25 cellular contexts compared by ENCODE assay signal in the genomic region with DNA sequence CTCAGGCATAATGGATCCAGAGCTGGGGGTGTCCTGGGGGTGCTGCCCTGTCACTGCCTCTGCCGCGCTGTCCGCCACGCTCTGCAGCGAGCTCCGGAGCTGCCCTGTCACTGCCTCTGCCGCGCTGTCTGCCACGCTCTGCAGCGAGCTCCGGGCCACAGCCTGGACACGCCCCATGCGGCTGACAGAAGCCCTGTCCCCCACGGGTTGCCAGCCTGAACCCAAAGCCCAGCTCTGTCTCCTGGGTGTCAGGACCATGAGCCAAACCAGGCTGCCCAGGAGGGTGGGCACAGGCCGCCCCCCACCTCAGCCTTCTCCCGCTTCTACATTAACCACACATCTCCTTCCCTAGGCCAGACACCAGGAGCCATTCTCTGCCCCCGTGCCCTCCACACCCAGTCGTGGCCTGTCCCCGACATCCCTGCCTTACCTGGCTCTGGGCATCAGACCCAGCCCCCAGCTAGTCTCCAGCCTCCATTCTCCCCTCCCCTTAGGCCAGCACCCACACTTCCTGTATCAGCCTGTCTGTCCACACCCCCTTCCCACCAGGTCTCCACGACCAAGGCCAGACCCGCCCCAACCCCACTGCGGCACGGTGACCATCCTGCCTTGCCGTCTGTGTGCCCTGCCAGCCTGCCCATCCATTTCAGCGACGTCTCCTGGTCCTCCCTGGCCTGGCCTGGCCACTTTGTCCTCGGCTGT.
"Had no signal": no experiment of that assay in that cellular context is flagged by ENCODE, and none has a peak within 500 bp of the region (broad histone marks: within the 10 kb centered on the region; RNA-seq: fewer than 3 reads in every experiment).

No MANE protein-coding gene starts in this region.

- H3K36me3 Mint-ChIP-seq: activated CD8-positive, alpha-beta memory T cell treated with anti-CD3 and anti-CD28 coated beads, Interleukin-2, amount 10 ng/mL, durations not matched to agents 7 days and 5 days; activated naive CD4-positive, alpha-beta T cell treated with anti-CD3 and anti-CD28 coated beads, Interleukin-2, amount 50 U/mL, for 24 hours; T-cell had no signal

- DNase-seq: activated B cell treated with CpG ODN at 0.5 μM for 24 hours; activated CD4-positive, alpha-beta T cell treated with anti-CD3 and anti-CD28 coated beads for 1 hour; activated CD4-positive, alpha-beta T cell treated with anti-CD3 and anti-CD28 coated beads, Interleukin-2, amount 10 ng/mL, durations not matched to agents 24 days and 14 days; activated CD4-positive, alpha-beta T cell treated with anti-CD3 and anti-CD28 coated beads, Interleukin-2, amount 50 U/mL, for 48 hours; activated CD8-positive, alpha-beta memory T cell treated with anti-CD3 and anti-CD28 coated beads, Interleukin-2, amount 10 ng/mL, durations not matched to agents 7 days and 5 days; activated effector memory CD4-positive, alpha-beta T cell treated with Interleukin-2 at 50 U/mL for 16 hours; activated naive CD4-positive, alpha-beta T cell; activated T-cell treated with anti-CD3 and anti-CD28 coated beads, Interleukin-2, amount 50 U/mL, for 24 hours; body of pancreas; Kasumi-1; NCI-H1048; NCI-H2029; NCI-H2107; NCI-H2171 treated with DMSO at 0.1 percent for 48 hours; NCI-H226; NCI-H526 treated with DMSO at 0.1 percent for 48 hours; NCI-H82; T-cell; T-helper 2 cell; T1000 had no signal

- H3K27me3 Mint-ChIP-seq: activated B cell treated with CpG ODN at 0.5 μM for 24 hours; activated CD4-positive, alpha-beta T cell treated with anti-CD3 and anti-CD28 coated beads, Interleukin-2, amount 10 ng/mL, durations not matched to agents 24 days and 14 days; activated CD8-positive, alpha-beta memory T cell treated with anti-CD3 and anti-CD28 coated beads, Interleukin-2, amount 10 ng/mL, durations not matched to agents 7 days and 5 days; activated naive CD4-positive, alpha-beta T cell treated with anti-CD3 and anti-CD28 coated beads, Interleukin-2, amount 50 U/mL, for 24 hours; activated T-cell treated with anti-CD3 and anti-CD28 coated beads, Interleukin-2, amount 50 U/mL, for 24 hours had no signal

- H3K36me3 ChIP-seq: ascending aorta had no signal

- H3K27ac ChIP-seq: ascending aorta, body of pancreas, SK-N-MC had no signal

- ATAC-seq: activated CD8-positive, alpha-beta memory T cell treated with anti-CD3 and anti-CD28 coated beads, Interleukin-2, amount 10 ng/mL, durations not matched to agents 7 days and 5 days; body of pancreas; Right ventricle myocardium inferior; T-cell had no signal

- H3K4me1 Mint-ChIP-seq: activated B cell treated with CpG ODN at 0.5 μM for 24 hours; activated CD4-positive, alpha-beta T cell treated with anti-CD3 and anti-CD28 coated beads, Interleukin-2, amount 10 ng/mL, durations not matched to agents 24 days and 14 days; activated CD8-positive, alpha-beta memory T cell treated with anti-CD3 and anti-CD28 coated beads, Interleukin-2, amount 10 ng/mL, durations not matched to agents 7 days and 5 days; activated naive CD4-positive, alpha-beta T cell treated with anti-CD3 and anti-CD28 coated beads, Interleukin-2, amount 50 U/mL, for 24 hours had no signal

- H3K9me3 ChIP-seq: ascending aorta, body of pancreas had no signal

- H3K4me3 ChIP-seq: ascending aorta, body of pancreas, SK-N-MC had no signal

- H3K9me3 Mint-ChIP-seq: activated B cell treated with CpG ODN at 0.5 μM for 24 hours; activated CD4-positive, alpha-beta T cell treated with anti-CD3 and anti-CD28 coated beads, Interleukin-2, amount 10 ng/mL, durations not matched to agents 24 days and 14 days; activated naive CD4-positive, alpha-beta T cell treated with anti-CD3 and anti-CD28 coated beads, Interleukin-2, amount 50 U/mL, for 24 hours; activated T-cell treated with anti-CD3 and anti-CD28 coated beads, Interleukin-2, amount 50 U/mL, for 24 hours; activated T-helper 1 cell treated with anti-CD3 and anti-CD28 coated beads, Interleukin-12 subunit alpha, Interleukin-12 subunit beta, Interleukin-2, Interleukin-4 antibody, amounts not matched to agents 30 ng/mL and 10 ng/mL and 1 ng/mL, durations not matched to agents 14 hours and 24 hours and 36 hours; T-cell had no signal

- H3K4me3 Mint-ChIP-seq: activated B cell treated with CpG ODN at 0.5 μM for 24 hours; activated CD4-positive, alpha-beta T cell treated with anti-CD3 and anti-CD28 coated beads, Interleukin-2, amount 10 ng/mL, durations not matched to agents 24 days and 14 days; activated CD8-positive, alpha-beta memory T cell treated with anti-CD3 and anti-CD28 coated beads, Interleukin-2, amount 10 ng/mL, durations not matched to agents 7 days and 5 days; activated naive CD4-positive, alpha-beta T cell treated with anti-CD3 and anti-CD28 coated beads, Interleukin-2, amount 50 U/mL, for 24 hours; activated T-cell treated with anti-CD3 and anti-CD28 coated beads, Interleukin-2, amount 50 U/mL, for 24 hours; activated T-helper 1 cell treated with anti-CD3 and anti-CD28 coated beads, Interleukin-12 subunit alpha, Interleukin-12 subunit beta, Interleukin-2, Interleukin-4 antibody, amounts not matched to agents 30 ng/mL and 10 ng/mL and 1 ng/mL, durations not matched to agents 14 hours and 24 hours and 36 hours; T-cell had no signal

- H3K27ac Mint-ChIP-seq: activated B cell treated with CpG ODN at 0.5 μM for 24 hours; activated CD4-positive, alpha-beta T cell treated with anti-CD3 and anti-CD28 coated beads, Interleukin-2, amount 10 ng/mL, durations not matched to agents 24 days and 14 days; activated CD8-positive, alpha-beta memory T cell treated with anti-CD3 and anti-CD28 coated beads, Interleukin-2, amount 10 ng/mL, durations not matched to agents 7 days and 5 days; activated naive CD4-positive, alpha-beta T cell treated with anti-CD3 and anti-CD28 coated beads, Interleukin-2, amount 50 U/mL, for 24 hours; activated T-cell treated with anti-CD3 and anti-CD28 coated beads, Interleukin-2, amount 50 U/mL, for 24 hours; activated T-helper 1 cell treated with anti-CD3 and anti-CD28 coated beads, Interleukin-12 subunit alpha, Interleukin-12 subunit beta, Interleukin-2, Interleukin-4 antibody, amounts not matched to agents 30 ng/mL and 10 ng/mL and 1 ng/mL, durations not matched to agents 14 hours and 24 hours and 36 hours; T-cell had no signal

- H3K27me3 ChIP-seq: ascending aorta, body of pancreas had no signal

- H3K4me1 ChIP-seq: ascending aorta, body of pancreas had no signal
